ENCODE assay signal across 23 cellular contexts in genomic region chr3:52939600-52939999, GRCh38. TPM values are rescaled to one million over a fixed set of nuclear protein-coding genes. Genes with fewer than 3 reads are reported as not detected.
DNase-seq lines count a peak whose midpoint lies in the region; ATAC-seq and TF ChIP-seq lines count a peak whose summit lies in the region.
"Had no signal": no experiment of that assay in that cellular context is flagged by ENCODE, and none has a peak within 500 bp of the region (broad histone marks: within the 10 kb centered on the region; RNA-seq: fewer than 3 reads in every experiment).

No MANE protein-coding gene starts in this region.

- no peaks in the 10 kb centered on the region for H3K36me3 ChIP-seq in adipocyte (ENCODE audit: control insufficient read depth, insufficient read depth, low read length, severe bottlenecking)
- H3K36me3 ChIP-seq: BE2C, SJSA1 had no signal

- no peak for ATAC-seq in stimulated activated effector memory CD8-positive, alpha-beta T cell treated with anti-CD3 and anti-CD28 coated beads, Interleukin-12 subunit alpha, Interleukin-12 subunit beta, amount 100 ng/mL, for 72 hours
- ATAC-seq: HepG2, Right ventricle myocardium inferior had no signal

- H3K4me1 Mint-ChIP-seq in activated naive CD4-positive, alpha-beta T cell treated with anti-CD3 and anti-CD28 coated beads, Interleukin-2, amount 50 U/mL, for 24 hours, result peaks cover 14% of the 10 kb centered on the region
- peaks cover 5% of the 10 kb centered on the region for H3K4me1 Mint-ChIP-seq in stimulated activated effector memory CD8-positive, alpha-beta T cell treated with anti-CD3 and anti-CD28 coated beads, Interleukin-12 subunit alpha, Interleukin-12 subunit beta, amount 100 ng/mL, for 72 hours

- H3K4me1 ChIP-seq in adipocyte (ENCODE audit: control insufficient read depth, insufficient read depth, low read length), result no peaks in the 10 kb centered on the region
- H3K4me1 ChIP-seq: BE2C, SJSA1 had no signal

- DNase-seq in activated naive CD4-positive, alpha-beta T cell treated with Interleukin-2 at 50 U/mL for 16 hours, result no peak
- DNase-seq in adipocyte (ENCODE audit: low read depth) (peak; percentile 13), fibroblast of the aortic adventitia (ENCODE audit: low read depth) (peak; percentile 16), MV-4-11 (lab: John Stamatoyannopoulos, UW) (no peak), NOMO-1 treated with dmso at 0.1 percent for 144 hours (lab: John Stamatoyannopoulos, UW; ENCODE audit: unreplicated experiment) (no peak), GOT3 (lab: John Stamatoyannopoulos, UW) (no peak)
- no peak for DNase-seq in stimulated activated effector memory CD8-positive, alpha-beta T cell treated with anti-CD3 and anti-CD28 coated beads, Interleukin-12 subunit alpha, Interleukin-12 subunit beta, amount 100 ng/mL, for 72 hours (ENCODE audit: low spot score in 2 of 2)
- DNase-seq: BE2C, DMS79, KBM-7, MM.1S, NCI-H1092, NCI-H1436, NCI-H187 treated with DMSO at 0.1 percent for 48 hours, NCI-H2107, NCI-H2227 treated with DMSO at 0.1 percent for 48 hours, NCI-H510A, NCI-H748 treated with DMSO at 0.1 percent for 48 hours had no signal

- no peaks in the 10 kb centered on the region for H3K9me3 ChIP-seq in adipocyte (ENCODE audit: control insufficient read depth, low read length)
- H3K9me3 ChIP-seq: BE2C, HAP-1, SJSA1 had no signal

- H3K27me3 ChIP-seq in adipocyte (replicated peaks; ENCODE audit: control insufficient read depth, insufficient read depth, low read length), result no peaks in the 10 kb centered on the region
- H3K27me3 ChIP-seq: BE2C, SJSA1 had no signal

- H3K27me3 Mint-ChIP-seq in activated naive CD4-positive, alpha-beta T cell treated with anti-CD3 and anti-CD28 coated beads, Interleukin-2, amount 50 U/mL, for 24 hours, result no peaks in the 10 kb centered on the region

- no peak overlapping the region for H3K4me3 Mint-ChIP-seq in activated naive CD4-positive, alpha-beta T cell treated with anti-CD3 and anti-CD28 coated beads, Interleukin-2, amount 50 U/mL, for 24 hours
- no peak overlapping the region for H3K4me3 Mint-ChIP-seq in stimulated activated effector memory CD8-positive, alpha-beta T cell treated with anti-CD3 and anti-CD28 coated beads, Interleukin-12 subunit alpha, Interleukin-12 subunit beta, amount 100 ng/mL, for 72 hours

- H3K4me3 ChIP-seq in adipocyte (ENCODE audit: low read length) (no peak overlapping the region), fibroblast of the aortic adventitia (ENCODE audit: low read depth, low read length) (no peak overlapping the region)
- H3K4me3 ChIP-seq: HAP-1, SJSA1 had no signal

- peaks cover 7% of the 10 kb centered on the region for H3K36me3 Mint-ChIP-seq in activated naive CD4-positive, alpha-beta T cell treated with anti-CD3 and anti-CD28 coated beads, Interleukin-2, amount 50 U/mL, for 24 hours
- H3K36me3 Mint-ChIP-seq in stimulated activated effector memory CD8-positive, alpha-beta T cell treated with anti-CD3 and anti-CD28 coated beads, Interleukin-12 subunit alpha, Interleukin-12 subunit beta, amount 100 ng/mL, for 72 hours, result peaks cover 50% of the 10 kb centered on the region

- no peaks in the 10 kb centered on the region for H3K9me3 Mint-ChIP-seq in activated naive CD4-positive, alpha-beta T cell treated with anti-CD3 and anti-CD28 coated beads, Interleukin-2, amount 50 U/mL, for 24 hours
- no peaks in the 10 kb centered on the region for H3K9me3 Mint-ChIP-seq in stimulated activated effector memory CD8-positive, alpha-beta T cell treated with anti-CD3 and anti-CD28 coated beads, Interleukin-12 subunit alpha, Interleukin-12 subunit beta, amount 100 ng/mL, for 72 hours

- H3K9ac ChIP-seq in adipocyte (ENCODE audit: low read length), result no peak overlapping the region

- no peak for TF ChIP-seq CTCF in fibroblast of the aortic adventitia (IDR thresholded peaks at IDR 0.05; ENCODE audit: insufficient read depth, low read length)

- H3K27ac Mint-ChIP-seq in activated naive CD4-positive, alpha-beta T cell treated with anti-CD3 and anti-CD28 coated beads, Interleukin-2, amount 50 U/mL, for 24 hours, result peak overlapping the region; percentile 59
- H3K27ac Mint-ChIP-seq in stimulated activated effector memory CD8-positive, alpha-beta T cell treated with anti-CD3 and anti-CD28 coated beads, Interleukin-12 subunit alpha, Interleukin-12 subunit beta, amount 100 ng/mL, for 72 hours, result peak overlapping the region; percentile 77

RNA-seq across cellular contexts. Expression of gene STIMATE, which starts 42.3 kb away (rescaled TPM):
- total RNA-seq in fibroblast of the aortic adventitia (ENCODE audit: low replicate concordance), result 7.8 and 13.1 TPM in 2 replicates

Comparison
In these comparisons a context has a peak if more than half of its experiments do, and no peak if none do; other contexts are left out.
1. DNase-seq: peak in adipocyte (single experiment) and fibroblast of the aortic adventitia (single experiment); none in activated naive CD4-positive, alpha-beta T cell treated with Interleukin-2 at 50 U/mL for 16 hours (single experiment), stimulated activated effector memory CD8-positive, alpha-beta T cell treated with anti-CD3 and anti-CD28 coated beads, Interleukin-12 subunit alpha, Interleukin-12 subunit beta, amount 100 ng/mL, for 72 hours (0 of 2), MV-4-11 (single experiment), NOMO-1 treated with dmso at 0.1 percent for 144 hours (single experiment) and GOT3 (single experiment).